9 cellular contexts compared by ENCODE assay signal in genomic region chr5:81233080-81233634, GRCh38. TPM values are rescaled to one million over a fixed set of nuclear protein-coding genes. Genes with fewer than 3 reads are reported as not detected.
DNase-seq lines count a peak whose midpoint lies in the region; ATAC-seq and TF ChIP-seq lines count a peak whose summit lies in the region.
"Had no signal": no experiment of that assay in that cellular context is flagged by ENCODE, and none has a peak within 500 bp of the region (broad histone marks: within the 10 kb centered on the region; RNA-seq: fewer than 3 reads in every experiment).

Gene CKMT2, plus strand, starts transcription at chr5:81233322. Its CDS starts 17,811 bp downstream, at chr5:81251133.

- peak within 1 kb of the TSS in 1 of 2 donors; percentile 92 for H3K27ac ChIP-seq in lung (ENCODE audit: low read depth in 1 of 2, low read length in 1 of 2)
- H3K27ac ChIP-seq in transverse colon, result peak within 1 kb of the TSS; percentile 30 to 55 (median 40)
- H3K27ac ChIP-seq in RWPE1, result no peak within 1 kb of the TSS
- H3K27ac ChIP-seq: 22Rv1 had no signal

- peak; percentile 14 for TF ChIP-seq POLR2A in transverse colon (IDR thresholded peaks at IDR 0.05)

- in situ Hi-C loops in transverse colon (cut with MboI; ENCODE audit: low pct_ligation_motif_present in 1 of 4, low pct_unique_long_range_greater_than_20kb in 1 of 4, low sequenced_read_pairs in 3 of 4), result no loop called here

- H3K9me3 ChIP-seq in lung (ENCODE audit: control insufficient read depth in 2 of 2, insufficient read depth in 1 of 2, low read length in 1 of 2) (no peaks in the 10 kb centered on the region), transverse colon (no peaks in the 10 kb centered on the region)

- CTCF ChIA-PET in RWPE1 (lab: Yijun Ruan, JAX), result no interaction called here

- H3K4me1 ChIP-seq in lung (ENCODE audit: control insufficient read depth in 2 of 2, insufficient read depth in 2 of 2, low read length in 2 of 2) (peaks cover 4 to 19% of the 10 kb centered on the region in 2 donors), transverse colon (peaks cover 0 to 13% (median 0%) of the 10 kb centered on the region in 4 donors)

- ATAC-seq in lung (ENCODE audit: insufficient read depth, low FRiP score) (peak; percentile 86), GM21619 (IDR thresholded peaks at IDR 0.05; ENCODE audit: unreplicated experiment) (no peak), GM21423 (IDR thresholded peaks at IDR 0.05; ENCODE audit: unreplicated experiment) (no peak)

- H3K27me3 ChIP-seq in lung (ENCODE audit: control insufficient read depth, insufficient read depth), result no peaks in the 10 kb centered on the region
- no peaks in the 10 kb centered on the region for H3K27me3 ChIP-seq in transverse colon

- POLR2A ChIA-PET in RWPE1 (lab: Yijun Ruan, JAX; ENCODE audit: low non-redundant PET), result no interaction called here

- no peak for TF ChIP-seq CTCF in epithelial cell of proximal tubule (conservative IDR thresholded peaks at IDR 0.05; ENCODE audit: low read depth, low read length)
- no peak for TF ChIP-seq CTCF in lung (IDR thresholded peaks at IDR 0.05; ENCODE audit: control extremely low read depth, extremely low read depth)
- TF ChIP-seq CTCF in transverse colon (IDR thresholded peaks at IDR 0.05), result no peak
- TF ChIP-seq CTCF in RWPE1 (conservative IDR thresholded peaks at IDR 0.05; ENCODE audit: low read depth), result no peak

- no peak for TF ChIP-seq EP300 in transverse colon (IDR thresholded peaks at IDR 0.05; ENCODE audit: low read depth)

- no peaks in the 10 kb centered on the region for H3K36me3 ChIP-seq in lung (ENCODE audit: control insufficient read depth in 2 of 2, insufficient read depth in 2 of 2, low read length in 2 of 2)
- no peaks in the 10 kb centered on the region for H3K36me3 ChIP-seq in transverse colon

- H3K4me3 ChIP-seq in epithelial cell of proximal tubule (ENCODE audit: low read depth, low read length) (peak within 1 kb of the TSS; percentile 37), lung (no peak within 1 kb of the TSS), transverse colon (peak within 1 kb of the TSS in 3 of 4 donors; percentile 13 to 42 (median 20))

- DNase-seq in DMS53 (lab: John Stamatoyannopoulos, UW), result peak; percentile 22
- no peak for DNase-seq in DMS53 treated with DMSO at 0.1 percent for 48 hours (lab: John Stamatoyannopoulos, UW; ENCODE audit: unreplicated experiment)
- DNase-seq in epithelial cell of proximal tubule (ENCODE audit: low read depth), result no peak
- peak; percentile 61 for DNase-seq in lung (ENCODE audit: low spot score)
- peak; percentile 57 for DNase-seq in transverse colon
- DNase-seq in RWPE1 (ENCODE audit: low spot score), result no peak

- WGBS in lung, 2 donors, result 15 to 23% methylated on average over 28 of the region's 28 CpGs
- 24% methylated on average over 3 to 27 of the region's 28 CpGs for WGBS in transverse colon (ENCODE audit: low coverage in 1 of 2), 2 donors

- intact Hi-C loops in transverse colon (cut with DNase I; ENCODE audit: low total_unique reads), result no loop called here

RNA-seq across cellular contexts. Expression of gene CKMT2, which starts in this region (rescaled TPM):
- total RNA-seq in epithelial cell of proximal tubule, result not detected in 2 replicates
- total RNA-seq in lung, result 1 to 10 TPM; 1.7 to 2.8 TPM
- 1 to 10 TPM; 1.2 to 1.8 TPM for polyA plus RNA-seq in lung
- total RNA-seq in transverse colon, result 10 to 100 TPM in 1 of 4 donors, 1 to 10 TPM in 2, under 1 TPM in 1; 0.79 to 17.1 (median 5.1) TPM

Comparison
In these comparisons a context has a peak if more than half of its experiments do, and no peak if none do; other contexts are left out.
1. DNase-seq: peak in DMS53 (single experiment), lung (single experiment) and transverse colon (single experiment); none in DMS53 treated with DMSO at 0.1 percent for 48 hours (single experiment), epithelial cell of proximal tubule (single experiment) and RWPE1 (single experiment).